Comparison of ENCODE assay signal across 19 cellular contexts in the genomic region with DNA sequence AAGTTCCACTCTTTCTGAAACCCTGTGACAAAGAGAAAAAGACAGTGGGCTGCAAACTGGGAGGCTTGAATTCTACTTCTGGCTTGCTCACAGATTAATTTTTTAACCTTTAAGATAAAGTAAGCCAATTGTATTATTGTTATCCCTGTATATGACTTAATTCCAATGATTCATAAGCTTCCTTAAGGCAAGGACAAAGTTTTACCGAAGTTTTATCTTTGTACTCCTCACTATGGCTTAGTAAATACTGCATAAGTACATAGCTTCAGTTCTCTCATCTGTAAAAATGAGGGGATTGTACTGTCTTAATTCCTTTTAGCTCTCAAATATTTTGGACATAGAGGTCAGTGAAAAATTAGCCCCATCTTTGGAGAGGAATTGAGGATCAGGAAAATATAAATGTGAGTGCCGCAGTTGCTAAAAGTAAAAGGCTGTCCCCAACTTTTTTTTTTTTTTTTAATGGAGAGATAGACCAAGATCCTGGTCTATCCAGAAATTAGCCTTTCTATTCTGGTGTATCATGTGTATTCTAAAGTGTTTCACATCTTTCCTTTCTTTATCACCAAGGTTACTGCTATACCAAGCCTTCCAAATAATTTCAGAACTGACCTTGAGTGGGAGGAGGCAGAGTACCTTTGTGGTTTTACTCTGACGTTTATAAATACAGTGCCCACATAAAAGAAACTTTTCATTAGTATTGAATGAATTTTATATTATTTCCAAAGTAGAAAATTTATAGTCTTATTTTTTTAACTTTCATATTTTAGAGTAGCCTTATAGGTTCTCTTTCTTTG. TPM values are rescaled to one million over a fixed set of nuclear protein-coding genes. Genes with fewer than 3 reads are reported as not detected.
A peak's percentile ranks its signal among the peaks of the same experiment; 100 is the strongest.
DNase-seq lines count a peak whose midpoint lies in the region; ATAC-seq, FAIRE-seq and TF ChIP-seq lines count a peak whose summit lies in the region.
"Had no signal": no experiment of that assay in that cellular context is flagged by ENCODE, and none has a peak within 500 bp of the region (broad histone marks: within the 10 kb centered on the region; RNA-seq: fewer than 3 reads in every experiment).

No MANE protein-coding gene starts in this region.

- H4K20me1 ChIP-seq in PC-9 (ENCODE audit: insufficient read depth) = peaks cover 4% of the 10 kb centered on the region; the same call in 1 of the 2 replicates

- no peaks in the 10 kb centered on the region for H3K9me3 ChIP-seq in PC-9 (ENCODE audit: insufficient read depth, low read depth)
- H3K9me3 ChIP-seq in pancreas = no peaks in the 10 kb centered on the region
- H3K9me3 ChIP-seq: thoracic aorta had no signal

- H3K27me3 ChIP-seq in PC-9 (ENCODE audit: insufficient read depth, low read depth) (no peaks in the 10 kb centered on the region), pancreas (no peaks in the 10 kb centered on the region)

- H2AFZ ChIP-seq in PC-9 = no peak overlapping the region

- BruUV-seq in PC-9 (replicated peaks; lab: Mats Ljungman, UMichigan) = no TSS peak

- no peak for FAIRE-seq in pancreas (lab: Jason Lieb, UNC)
- FAIRE-seq: GM12892, K562 had no signal

- 0 out of 2 replicates have a peak, but pooled peaks cover 4% of the 10 kb centered on the region for H3K9me2 ChIP-seq in PC-9 (ENCODE audit: insufficient read depth)

- peaks cover 30 to 47% of the 10 kb centered on the region in 2 donors for H3K4me1 Mint-ChIP-seq in effector memory CD8-positive, alpha-beta T cell (ENCODE audit: low read depth in 2 of 2)
- H3K4me1 Mint-ChIP-seq: neural crest cell had no signal

- H3K36me3 Mint-ChIP-seq in effector memory CD8-positive, alpha-beta T cell (ENCODE audit: insufficient read depth) = peaks cover 12% of the 10 kb centered on the region
- H3K36me3 Mint-ChIP-seq: CD4-positive, CD25-positive, alpha-beta regulatory T cell had no signal

- no peaks in the 10 kb centered on the region for H3K9me3 Mint-ChIP-seq in effector memory CD8-positive, alpha-beta T cell
- H3K9me3 Mint-ChIP-seq: activated CD4-positive, alpha-beta T cell treated with anti-CD3 and anti-CD28 coated beads, Interleukin-2, amount 10 ng/mL, durations not matched to agents 7 days and 5 days; activated naive CD4-positive, alpha-beta T cell treated with anti-CD3 and anti-CD28 coated beads for 36 hours; CD4-positive, CD25-positive, alpha-beta regulatory T cell; neural crest cell had no signal

- peaks cover 94% of the 10 kb centered on the region for H3K79me2 ChIP-seq in PC-9 (ENCODE audit: low read depth)

- peak; percentile 61 for ATAC-seq in GM18868 (IDR thresholded peaks at IDR 0.05; ENCODE audit: unreplicated experiment)
- ATAC-seq in effector memory CD8-positive, alpha-beta T cell (replicated peaks) = peak; percentile 46
- ATAC-seq in pancreas = peak in 3 of 4 donors; percentile 69 to 82 (median 76)
- ATAC-seq in HG03175 (IDR thresholded peaks at IDR 0.05; ENCODE audit: unreplicated experiment) = no peak
- no peak for ATAC-seq in HG03520 (IDR thresholded peaks at IDR 0.05; ENCODE audit: unreplicated experiment)
- ATAC-seq: K562, left lobe of liver had no signal

- peak overlapping the region; percentile 49 for H3K27ac ChIP-seq in PC-9
- no peak overlapping the region for H3K27ac ChIP-seq in pancreas
- H3K27ac ChIP-seq: thoracic aorta had no signal

- no peaks in the 10 kb centered on the region for H3K27me3 Mint-ChIP-seq in effector memory CD8-positive, alpha-beta T cell
- H3K27me3 Mint-ChIP-seq: activated CD4-positive, alpha-beta T cell treated with anti-CD3 and anti-CD28 coated beads, Interleukin-2, amount 10 ng/mL, durations not matched to agents 7 days and 5 days; CD4-positive, CD25-positive, alpha-beta regulatory T cell had no signal

- peaks cover 8% of the 10 kb centered on the region for H3F3A ChIP-seq in PC-9 (ENCODE audit: insufficient read depth, low read depth)

- H3K36me3 ChIP-seq in PC-9 (ENCODE audit: low read depth) = no peaks in the 10 kb centered on the region
- no peaks in the 10 kb centered on the region for H3K36me3 ChIP-seq in pancreas
- H3K36me3 ChIP-seq: thoracic aorta had no signal

- DNase-seq in PC-9 = no peak
- no peak for DNase-seq in effector memory CD8-positive, alpha-beta T cell
- no peak for DNase-seq in pancreas
- DNase-seq in foreskin melanocyte = no peak
- DNase-seq in activated CD4-positive, alpha-beta T cell treated with anti-CD3 and anti-CD28 coated beads for 1 hour = no peak
- DNase-seq: activated CD4-positive, alpha-beta T cell treated with anti-CD3 and anti-CD28 coated beads, Interleukin-2, amount 10 ng/mL, durations not matched to agents 7 days and 5 days; activated naive CD4-positive, alpha-beta T cell treated with anti-CD3 and anti-CD28 coated beads for 36 hours; CD4-positive, CD25-positive, alpha-beta regulatory T cell; erythroblast; NCI-H2029 treated with DMSO at 0.1 percent for 48 hours; NCI-H524 had no signal

- H3K27ac Mint-ChIP-seq in effector memory CD8-positive, alpha-beta T cell = no peak overlapping the region
- H3K27ac Mint-ChIP-seq: activated CD4-positive, alpha-beta T cell treated with anti-CD3 and anti-CD28 coated beads, Interleukin-2, amount 10 ng/mL, durations not matched to agents 7 days and 5 days; activated naive CD4-positive, alpha-beta T cell treated with anti-CD3 and anti-CD28 coated beads for 36 hours had no signal

- H3K4me1 ChIP-seq in PC-9 (replicated peaks; ENCODE audit: insufficient read depth) (peaks cover 43% of the 10 kb centered on the region), pancreas (peaks cover 0 to 31% (median 16%) of the 10 kb centered on the region in 3 donors)

- CTCF ChIA-PET in PC-9 (lab: Charles Lee) = interaction anchor here (0.6 kb wide), 1 partner anchor 17 kb away, joined by 3 read pairs; no protein-coding TSS in a partner anchor

- WGBS in pancreas, 2 donors = 38 to 39% methylated on average over 3 of the region's 3 CpGs

- TF ChIP-seq CTCF in PC-9 (conservative IDR thresholded peaks at IDR 0.05) (no peak), pancreas (IDR thresholded peaks at IDR 0.05) (no peak)

- intact Hi-C loops in PC-9 (cut with micrococcal nuclease; ENCODE audit: unreplicated experiment) (loop anchor here (5.0 kb wide), 1 partner anchor 37 kb away; no protein-coding TSS in a partner anchor), pancreas (cut with DNase I) (no loop called here)

- H3K4me3 Mint-ChIP-seq in effector memory CD8-positive, alpha-beta T cell = no peak overlapping the region
- H3K4me3 Mint-ChIP-seq: activated CD4-positive, alpha-beta T cell treated with anti-CD3 and anti-CD28 coated beads, Interleukin-2, amount 10 ng/mL, durations not matched to agents 7 days and 5 days; activated naive CD4-positive, alpha-beta T cell treated with anti-CD3 and anti-CD28 coated beads for 36 hours; neural crest cell had no signal

- peak overlapping the region; percentile 37; the same call in 1 of the 2 replicates for H3K4me2 ChIP-seq in PC-9

- POLR2A ChIA-PET in PC-9 (lab: Charles Lee; ENCODE audit: unreplicated experiment) = no interaction called here

- no peak overlapping the region for H3K4me3 ChIP-seq in PC-9
- no peak overlapping the region for H3K4me3 ChIP-seq in pancreas
- H3K4me3 ChIP-seq: K562, thoracic aorta had no signal

RNA-seq across cellular contexts. Expression of gene RELCH, which starts 13.3 kb away (rescaled TPM):
- total RNA-seq in PC-9 (2021) (19.6 and 20.1 TPM in 2 replicates), pancreas (10 to 100 TPM in 4 of 6 donors, 1 to 10 TPM in 2; 9.4 to 18.2 (median 12.6) TPM)
- 10 to 100 TPM in 1 of 2 donors, 1 to 10 TPM in 1; 8.1 to 13.2 TPM for polyA plus RNA-seq in pancreas

RNA-seq across cellular contexts. Expression of gene PIGN, which starts 13.5 kb away (rescaled TPM):
- total RNA-seq in PC-9 (2021) = 14.6 and 20.3 TPM in 2 replicates
- total RNA-seq in pancreas = 10 to 100 TPM; 14.3 to 23.1 (median 19.4) TPM
- 1 to 10 TPM; 3.1 to 7.0 TPM for polyA plus RNA-seq in pancreas

Comparison
In these comparisons a context has a peak if more than half of its experiments do, and no peak if none do; other contexts are left out.
1. ATAC-seq: peak in GM18868 (single experiment), effector memory CD8-positive, alpha-beta T cell (single experiment) and pancreas (3 of 4); none in HG03175 (single experiment) and HG03520 (single experiment).